ENCODE assay signal across 23 cellular contexts in genomic region chr17:64373722-64374121, GRCh38. TPM values are rescaled to one million over a fixed set of nuclear protein-coding genes. Genes with fewer than 3 reads are reported as not detected.
DNase-seq lines count a peak whose midpoint lies in the region; ATAC-seq and TF ChIP-seq lines count a peak whose summit lies in the region.
"Had no signal": no experiment of that assay in that cellular context is flagged by ENCODE, and none has a peak within 500 bp of the region (broad histone marks: within the 10 kb centered on the region; RNA-seq: fewer than 3 reads in every experiment).

No MANE protein-coding gene starts in this region.

- intact Hi-C loops in left ventricle myocardium inferior (cut with micrococcal nuclease) = no loop called here
- intact Hi-C loops in left cardiac atrium (cut with DNase I) = no loop called here
- intact Hi-C loops in gastrocnemius medialis (cut with DNase I; ENCODE audit: low total_unique reads) = no loop called here

- DNase-seq in left ventricle myocardium inferior (no peak), left cardiac atrium (no peak), NCI-H526 (lab: John Stamatoyannopoulos, UW) (peak; percentile 79 to 88), gastrocnemius medialis (no peak), HAP-1 (ENCODE audit: low spot score in 2 of 2) (no peak), NOMO-1 treated with DMSO at 0.1 percent for 48 hours (lab: John Stamatoyannopoulos, UW; ENCODE audit: unreplicated experiment) (no peak)
- DNase-seq in central memory CD8-positive, alpha-beta T cell (ENCODE audit: low spot score in 2 of 2) = no peak
- no peak for DNase-seq in stimulated activated naive CD8-positive, alpha-beta T cell treated with anti-CD3 and anti-CD28 coated beads, Interleukin-15, amount 100 ng/mL, for 72 hours
- DNase-seq: COR-L47, DMS 273 treated with DMSO at 0.1 percent for 48 hours, GM23248, Kasumi-1, MM.1S, NCI-H1092, NCI-H1436 treated with DMSO at 0.1 percent for 48 hours, NCI-H2029, NCI-H2171, NCI-H69, SIG-M5 had no signal

- no peak overlapping the region for H3K4me3 Mint-ChIP-seq in central memory CD8-positive, alpha-beta T cell
- no peak overlapping the region for H3K4me3 Mint-ChIP-seq in stimulated activated naive CD8-positive, alpha-beta T cell treated with anti-CD3 and anti-CD28 coated beads, Interleukin-15, amount 100 ng/mL, for 72 hours

- in situ Hi-C loops in gastrocnemius medialis (cut with MboI; ENCODE audit: low sequenced_read_pairs in 4 of 4) = no loop called here
- in situ Hi-C loops in HAP-1 (cut with MboI; ENCODE audit: low sequenced_read_pairs) = no loop called here

- TF ChIP-seq CTCF in left ventricle myocardium inferior (IDR thresholded peaks at IDR 0.05; ENCODE audit: borderline replicate concordance) (no peak), gastrocnemius medialis (IDR thresholded peaks at IDR 0.05 in 4 of 5, conservative IDR thresholded peaks at IDR 0.05 in 1 of 5) (no peak)

- no peak for ATAC-seq in left cardiac atrium
- ATAC-seq in central memory CD8-positive, alpha-beta T cell (replicated peaks; ENCODE audit: extremely low read depth, poor library complexity, severe bottlenecking) = no peak
- no peak for ATAC-seq in gastrocnemius medialis
- no peak for ATAC-seq in stimulated activated naive CD8-positive, alpha-beta T cell treated with anti-CD3 and anti-CD28 coated beads, Interleukin-15, amount 100 ng/mL, for 72 hours
- ATAC-seq: GM12878, HCT116, SK-N-SH treated with all-trans-retinoic acid at 6 μM for 48 hours had no signal

- H3K27ac ChIP-seq in left ventricle myocardium inferior (replicated peaks) (peak overlapping the region; percentile 58), gastrocnemius medialis (peak overlapping the region in 3 of 4 donors; percentile 18 to 35 (median 28))
- H3K27ac ChIP-seq: C4-2B, GM23248 had no signal

- no peak for TF ChIP-seq POLR2A in gastrocnemius medialis (IDR thresholded peaks at IDR 0.05)

- peaks cover 15% of the 10 kb centered on the region for H3K4me1 Mint-ChIP-seq in central memory CD8-positive, alpha-beta T cell
- H3K4me1 Mint-ChIP-seq in stimulated activated naive CD8-positive, alpha-beta T cell treated with anti-CD3 and anti-CD28 coated beads, Interleukin-15, amount 100 ng/mL, for 72 hours = peaks cover 29% of the 10 kb centered on the region

- H3K4me3 ChIP-seq in left ventricle myocardium inferior (no peak overlapping the region), gastrocnemius medialis (no peak overlapping the region), HAP-1 (no peak overlapping the region)
- H3K4me3 ChIP-seq: GM12878, GM23248 had no signal

- H3K27ac Mint-ChIP-seq in central memory CD8-positive, alpha-beta T cell (ENCODE audit: low read depth) = peak overlapping the region; percentile 19
- no peak overlapping the region for H3K27ac Mint-ChIP-seq in stimulated activated naive CD8-positive, alpha-beta T cell treated with anti-CD3 and anti-CD28 coated beads, Interleukin-15, amount 100 ng/mL, for 72 hours

- peaks cover 27% of the 10 kb centered on the region for H3K36me3 ChIP-seq in left ventricle myocardium inferior
- H3K36me3 ChIP-seq in gastrocnemius medialis = no peaks in the 10 kb centered on the region
- H3K36me3 ChIP-seq in HAP-1 (replicated peaks) = no peaks in the 10 kb centered on the region

- peaks cover 71% of the 10 kb centered on the region for H3K36me3 Mint-ChIP-seq in central memory CD8-positive, alpha-beta T cell (ENCODE audit: insufficient read depth)

- no peaks in the 10 kb centered on the region for H3K9me3 ChIP-seq in left ventricle myocardium inferior (replicated peaks)
- no peaks in the 10 kb centered on the region for H3K9me3 ChIP-seq in gastrocnemius medialis
- no peaks in the 10 kb centered on the region for H3K9me3 ChIP-seq in HAP-1

- no peaks in the 10 kb centered on the region for H3K27me3 Mint-ChIP-seq in central memory CD8-positive, alpha-beta T cell
- no peaks in the 10 kb centered on the region for H3K27me3 Mint-ChIP-seq in stimulated activated naive CD8-positive, alpha-beta T cell treated with anti-CD3 and anti-CD28 coated beads, Interleukin-15, amount 100 ng/mL, for 72 hours

- peaks cover 36% of the 10 kb centered on the region for H3K4me1 ChIP-seq in left ventricle myocardium inferior
- H3K4me1 ChIP-seq in gastrocnemius medialis = no peaks in the 10 kb centered on the region
- H3K4me1 ChIP-seq in HAP-1 = no peaks in the 10 kb centered on the region

- H3K27me3 ChIP-seq in left ventricle myocardium inferior (ENCODE audit: low read depth) (no peaks in the 10 kb centered on the region), gastrocnemius medialis (no peaks in the 10 kb centered on the region), HAP-1 (ENCODE audit: low read depth) (no peaks in the 10 kb centered on the region)

- H3K9me3 Mint-ChIP-seq in central memory CD8-positive, alpha-beta T cell = no peaks in the 10 kb centered on the region
- H3K9me3 Mint-ChIP-seq in stimulated activated naive CD8-positive, alpha-beta T cell treated with anti-CD3 and anti-CD28 coated beads, Interleukin-15, amount 100 ng/mL, for 72 hours = no peaks in the 10 kb centered on the region

RNA-seq across cellular contexts. Expression of gene PECAM1, which starts 16.9 kb away (rescaled TPM):
- total RNA-seq in left ventricle myocardium inferior = 106 TPM
- 100 to 1,000 TPM; 147 to 297 TPM for total RNA-seq in left cardiac atrium
- 10 to 100 TPM; 35.1 to 71.5 (median 51.3) TPM for total RNA-seq in gastrocnemius medialis
- total RNA-seq: GM23248 had no signal

Comparison
In these comparisons a context has a peak if more than half of its experiments do, and no peak if none do; other contexts are left out.
1. DNase-seq: peak in NCI-H526 (2 of 2); none in left ventricle myocardium inferior (single experiment), left cardiac atrium (single experiment), central memory CD8-positive, alpha-beta T cell (0 of 2), gastrocnemius medialis (0 of 2), HAP-1 (0 of 2), stimulated activated naive CD8-positive, alpha-beta T cell treated with anti-CD3 and anti-CD28 coated beads, Interleukin-15, amount 100 ng/mL, for 72 hours (0 of 2) and NOMO-1 treated with DMSO at 0.1 percent for 48 hours (single experiment).